ENCODE assay signal across 9 cellular contexts in the genomic region with DNA sequence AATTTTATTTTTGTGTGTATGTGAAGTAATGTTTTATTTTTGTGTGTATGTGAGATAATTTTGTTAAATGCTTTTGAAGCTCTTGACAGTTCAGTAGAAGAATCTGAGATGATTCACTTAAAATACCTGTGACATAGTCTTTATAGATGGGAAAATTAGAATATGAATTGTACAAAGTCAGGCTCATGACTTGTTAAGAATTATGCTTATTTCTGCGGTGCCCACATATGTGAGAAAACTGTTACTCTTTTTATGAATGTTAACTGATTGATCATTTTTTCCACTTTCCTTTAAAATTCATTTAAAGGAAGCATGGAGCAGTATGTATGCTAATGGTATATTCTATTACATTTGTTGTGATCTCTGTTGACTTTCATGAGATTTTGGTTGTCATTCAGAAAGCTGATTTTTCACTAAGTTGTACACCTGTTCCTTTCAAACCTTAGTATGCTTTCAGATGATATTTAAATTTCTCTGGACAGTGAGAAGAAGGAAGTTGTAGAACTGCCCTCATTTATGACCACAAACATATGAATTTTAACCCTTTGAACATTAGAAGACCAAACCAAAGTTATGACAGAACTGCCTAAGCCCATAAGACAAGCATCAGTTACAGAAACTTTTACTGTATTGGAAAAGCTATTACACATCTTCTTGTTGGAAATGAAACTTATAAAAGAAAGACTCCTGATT.
DNase-seq lines count a peak whose midpoint lies in the region; ATAC-seq and TF ChIP-seq lines count a peak whose summit lies in the region.
"Had no signal": no experiment of that assay in that cellular context is flagged by ENCODE, and none has a peak within 500 bp of the region (broad histone marks: within the 10 kb centered on the region; RNA-seq: fewer than 3 reads in every experiment).

No MANE protein-coding gene starts in this region.

- TF ChIP-seq CTCF in endothelial cell (IDR thresholded peaks at IDR 0.05; ENCODE audit: unreplicated experiment), result no peak

- no peaks in the 10 kb centered on the region for H3K27me3 Mint-ChIP-seq in endothelial cell (ENCODE audit: unreplicated experiment)

- no peak overlapping the region for H3K4me3 Mint-ChIP-seq in endothelial cell (ENCODE audit: unreplicated experiment)

- H3K36me3 Mint-ChIP-seq in endothelial cell (ENCODE audit: low read depth, unreplicated experiment), result no peaks in the 10 kb centered on the region

- no peak for DNase-seq in left colon
- no peak for DNase-seq in SW480 (ENCODE audit: low spot score)
- no peak for DNase-seq in NCI-H187 treated with DMSO at 0.1 percent for 48 hours (lab: John Stamatoyannopoulos, UW)
- DNase-seq in endothelial cell (ENCODE audit: low spot score), result no peak
- DNase-seq: glutamatergic neuron, MG63 had no signal

- H3K9me3 Mint-ChIP-seq in endothelial cell (ENCODE audit: unreplicated experiment), result no peaks in the 10 kb centered on the region

- no peak overlapping the region for H3K27ac Mint-ChIP-seq in endothelial cell (ENCODE audit: unreplicated experiment)

- ATAC-seq in GM18517 (IDR thresholded peaks at IDR 0.05; ENCODE audit: unreplicated experiment), result peak; percentile 47
- peak; percentile 43 for ATAC-seq in GM21515 (IDR thresholded peaks at IDR 0.05; ENCODE audit: unreplicated experiment)
- ATAC-seq in HG03521 (IDR thresholded peaks at IDR 0.05; ENCODE audit: unreplicated experiment), result peak; percentile 32
- ATAC-seq in left colon, result peak; percentile 41

- peaks cover 10% of the 10 kb centered on the region for H3K4me1 Mint-ChIP-seq in endothelial cell (ENCODE audit: unreplicated experiment)

- intact Hi-C loops in left colon (cut with DNase I, micrococcal nuclease), result no loop called here
